Comparison of ENCODE assay signal across 19 cellular contexts in genomic region chr4:121009578-121010338, GRCh38.
A peak's percentile ranks its signal among the peaks of the same experiment; 100 is the strongest.
DNase-seq lines count a peak whose midpoint lies in the region; ATAC-seq, FAIRE-seq and TF ChIP-seq lines count a peak whose summit lies in the region.
"Had no signal": no experiment of that assay in that cellular context is flagged by ENCODE, and none has a peak within 500 bp of the region (broad histone marks: within the 10 kb centered on the region; RNA-seq: fewer than 3 reads in every experiment).

No MANE protein-coding gene starts in this region.

- H3K79me2 ChIP-seq in H1 (ENCODE audit: control insufficient read depth in 1 of 2, insufficient read depth in 2 of 2, low read length in 2 of 2), result no peaks in the 10 kb centered on the region

- 58% methylated on average over 3 of the region's 3 CpGs; no CpG with 5 or more reads in 1 of the 2 experiments for WGBS in H1 (ENCODE audit: extremely low coverage in 1 of 2, insufficient coverage in 1 of 2, insufficient read length in 1 of 2, insufficient replicate concordance in 2 of 2, low coverage in 1 of 2, low lambda C conversion rate in 2 of 2, missing lambda C conversion rate in 1 of 2), 2 experiments
- WGBS in small intestine, 3 donors, result 69 to 76% (median 71%) methylated on average over 3 of the region's 3 CpGs

- no peak overlapping the region for H3K18ac ChIP-seq in H1 (ENCODE audit: extremely low read depth, low read length)

- H3K4me2 ChIP-seq in H1 (ENCODE audit: insufficient read depth in 1 of 2, low read depth in 2 of 2, low read length in 2 of 2), result no peak overlapping the region

- H3K4me1 Mint-ChIP-seq in activated T-cell treated with anti-CD3 and anti-CD28 coated beads, Interleukin-2, amount 50 U/mL, for 24 hours (ENCODE audit: low read depth), result peaks cover 60% of the 10 kb centered on the region
- peaks cover 86% of the 10 kb centered on the region for H3K4me1 Mint-ChIP-seq in CD8-positive, alpha-beta T cell (ENCODE audit: low read depth)
- H3K4me1 Mint-ChIP-seq in T-helper 17 cell, result peaks cover 8% of the 10 kb centered on the region

- TF ChIP-seq POLR2A in H1 (IDR thresholded peaks at IDR 0.05; ENCODE audit: control extremely low read depth in 1 of 2, low read depth in 2 of 2, low read length in 2 of 2) (no peak), uterus (IDR thresholded peaks at IDR 0.05) (no peak)

- no peaks in the 10 kb centered on the region for H3K9me3 Mint-ChIP-seq in activated T-cell treated with anti-CD3 and anti-CD28 coated beads, Interleukin-2, amount 50 U/mL, for 24 hours
- H3K9me3 Mint-ChIP-seq in CD8-positive, alpha-beta T cell, result no peaks in the 10 kb centered on the region
- H3K9me3 Mint-ChIP-seq: H9 had no signal

- no peak overlapping the region for H2BK12ac ChIP-seq in H1 (ENCODE audit: low read depth, low read length)

- intact Hi-C loops in CD8-positive, alpha-beta T cell (cut with DNase I, micrococcal nuclease), result loop anchor here in 1 of 2 experiments (2.0 to 10.0 kb wide), 3 partner anchors 15 to 175 kb away; no protein-coding TSS in a partner anchor
- intact Hi-C loops in uterus (cut with DNase I; ENCODE audit: low total_unique reads), result no loop called here

- ATAC-seq in CD8-positive, alpha-beta T cell, result peak; percentile 94
- ATAC-seq in T-helper 17 cell, result peak; percentile 44
- no peak for ATAC-seq in HG03175 (IDR thresholded peaks at IDR 0.05; ENCODE audit: unreplicated experiment)
- ATAC-seq: Right ventricle myocardium inferior had no signal

- no peak overlapping the region for H4K8ac ChIP-seq in H1 (ENCODE audit: extremely low read depth, insufficient read depth, low read length)

- H3K27ac ChIP-seq in CD8-positive, alpha-beta T cell (ENCODE audit: low read depth, low read length), result peak overlapping the region; percentile 24
- H3K27ac ChIP-seq in H1 (ENCODE audit: low read depth, low read length) (no peak overlapping the region), uterus (no peak overlapping the region), small intestine (ENCODE audit: low read depth in 1 of 2, low read length in 1 of 2) (no peak overlapping the region)
- H3K27ac ChIP-seq: SK-N-MC had no signal

- H3K27me3 ChIP-seq in CD8-positive, alpha-beta T cell (ENCODE audit: insufficient read depth, low read length), result no peaks in the 10 kb centered on the region
- no peaks in the 10 kb centered on the region for H3K27me3 ChIP-seq in H1 (replicated peaks in 1 of 4; ENCODE audit: control insufficient read depth in 3 of 4, extremely low read depth in 1 of 4, insufficient read depth in 3 of 4, low read length in 3 of 4)
- H3K27me3 ChIP-seq in uterus, result no peaks in the 10 kb centered on the region
- H3K27me3 ChIP-seq in small intestine (ENCODE audit: control insufficient read depth in 2 of 2, insufficient read depth in 2 of 2, low read length in 2 of 2), result no peaks in the 10 kb centered on the region
- H3K27me3 ChIP-seq: BE2C had no signal

- no peak for TF ChIP-seq CTCF in CD8-positive, alpha-beta T cell (IDR thresholded peaks at IDR 0.05)
- TF ChIP-seq CTCF in H1 (IDR thresholded peaks at IDR 0.05; ENCODE audit: control extremely low read depth in 1 of 3, insufficient read depth in 1 of 3, low read depth in 1 of 3, low read length in 3 of 3) (no peak), uterus (IDR thresholded peaks at IDR 0.05) (no peak)

- H2AFZ ChIP-seq in H1 (ENCODE audit: low read length), result no peak overlapping the region

- H3K4ac ChIP-seq in H1 (replicated peaks; ENCODE audit: insufficient read length, low read depth, low read length), result no peak overlapping the region

- H3K4me1 ChIP-seq in CD8-positive, alpha-beta T cell (ENCODE audit: insufficient read depth, low read length), result peaks cover 80% of the 10 kb centered on the region
- H3K4me1 ChIP-seq in H1 (replicated peaks in 1 of 4; ENCODE audit: control insufficient read depth in 3 of 4, insufficient read depth in 4 of 4, low read length in 3 of 4) (peaks cover 0 to 7% (median 2%) of the 10 kb centered on the region in 4 experiments; a peak in 3 of 7 replicates), uterus (no peaks in the 10 kb centered on the region), small intestine (ENCODE audit: control insufficient read depth in 2 of 2, insufficient read depth in 1 of 2, low read depth in 1 of 2, low read length in 1 of 2) (no peaks in the 10 kb centered on the region)
- H3K4me1 ChIP-seq: BE2C had no signal

- TF ChIP-seq EP300 in H1 (IDR thresholded peaks at IDR 0.05; ENCODE audit: borderline replicate concordance in 1 of 2, low read depth in 2 of 2, low read length in 2 of 2), result no peak

- H2AK5ac ChIP-seq in H1 (ENCODE audit: low read depth, low read length), result no peak overlapping the region

- H3K27me3 Mint-ChIP-seq in activated T-cell treated with anti-CD3 and anti-CD28 coated beads, Interleukin-2, amount 50 U/mL, for 24 hours, result no peaks in the 10 kb centered on the region
- no peaks in the 10 kb centered on the region for H3K27me3 Mint-ChIP-seq in CD8-positive, alpha-beta T cell (ENCODE audit: low read depth)
- peaks cover 6% of the 10 kb centered on the region for H3K27me3 Mint-ChIP-seq in T-helper 17 cell

- no peaks in the 10 kb centered on the region for H3K36me3 ChIP-seq in CD8-positive, alpha-beta T cell (ENCODE audit: insufficient read depth, low read length)
- H3K36me3 ChIP-seq in H1 (ENCODE audit: control insufficient read depth in 2 of 4, insufficient read depth in 4 of 4, low read length in 3 of 4) (no peaks in the 10 kb centered on the region), uterus (no peaks in the 10 kb centered on the region), small intestine (ENCODE audit: control insufficient read depth in 2 of 2, insufficient read depth in 2 of 2, low read length in 2 of 2) (no peaks in the 10 kb centered on the region)
- H3K36me3 ChIP-seq: BE2C had no signal

- no peak for FAIRE-seq in H1 (lab: Jason Lieb, UNC)
- FAIRE-seq in small intestine (lab: Jason Lieb, UNC), result no peak
- FAIRE-seq: D721Med, HTR-8/SVneo, RCC 7860 had no signal

- no peak overlapping the region for H3K4me3 Mint-ChIP-seq in activated T-cell treated with anti-CD3 and anti-CD28 coated beads, Interleukin-2, amount 50 U/mL, for 24 hours
- peak overlapping the region; percentile 60 for H3K4me3 Mint-ChIP-seq in CD8-positive, alpha-beta T cell
- peak overlapping the region; percentile 49 for H3K4me3 Mint-ChIP-seq in T-helper 17 cell

- H3K14ac ChIP-seq in H1 (ENCODE audit: insufficient read length), result no peak overlapping the region

- DNase-seq in activated T-cell treated with anti-CD3 and anti-CD28 coated beads, Interleukin-2, amount 50 U/mL, for 24 hours, result no peak
- DNase-seq in activated T-cell treated with anti-CD3 and anti-CD28 coated beads, Interleukin-2, amount 50 U/mL, for 1 hour, result no peak
- DNase-seq in CD8-positive, alpha-beta T cell, result no peak
- DNase-seq in T-helper 17 cell (no peak), H1 (ENCODE audit: low read depth in 1 of 2, low spot score in 2 of 2) (no peak), uterus (no peak), small intestine (no peak)
- DNase-seq: BE2C, H9, NCI-H1105, NCI-H1694, NCI-H2081 treated with DMSO at 0.1 percent for 48 hours, NCI-H446 treated with DMSO at 0.1 percent for 48 hours had no signal

- POLR2A ChIA-PET in CD8-positive, alpha-beta T cell (lab: Charles Lee), result interaction anchor here (0.8 to 1.2 kb wide), 3 partner anchors 20 to 40 kb away, joined by 3 to 4 read pairs (median 3); no protein-coding TSS in a partner anchor
- POLR2A ChIA-PET in H1 (lab: Charles Lee; ENCODE audit: partially characterized antibody), result no interaction called here

- no peak for TF ChIP-seq RAD21 in H1 (IDR thresholded peaks at IDR 0.05 in 1 of 2, conservative IDR thresholded peaks at IDR 0.05 in 1 of 2; ENCODE audit: low read depth in 2 of 2, low read length in 2 of 2)

- H2BK20ac ChIP-seq in H1 (ENCODE audit: low read length), result no peak overlapping the region

- no peaks in the 10 kb centered on the region for H3K79me1 ChIP-seq in H1 (ENCODE audit: low read depth, low read length)

- H2BK5ac ChIP-seq in H1 (ENCODE audit: low read depth, low read length), result no peak overlapping the region

- H2BK120ac ChIP-seq in H1 (replicated peaks; ENCODE audit: low read depth, low read length), result no peak overlapping the region

- H2BK15ac ChIP-seq in H1 (ENCODE audit: low read length), result no peak overlapping the region

- H4K91ac ChIP-seq in H1 (replicated peaks; ENCODE audit: insufficient read length, low read length), result no peak overlapping the region

- H4K5ac ChIP-seq in H1 (ENCODE audit: insufficient read length, low read depth, low read length), result no peak overlapping the region

- H3K56ac ChIP-seq in H1 (replicated peaks; ENCODE audit: insufficient read length, low read depth, low read length), result no peak overlapping the region

- no peaks in the 10 kb centered on the region for H4K20me1 ChIP-seq in H1 (replicated peaks in 1 of 2; ENCODE audit: control insufficient read depth in 1 of 2, insufficient read depth in 2 of 2, low read length in 2 of 2)

- H3K27ac Mint-ChIP-seq in activated T-cell treated with anti-CD3 and anti-CD28 coated beads, Interleukin-2, amount 50 U/mL, for 24 hours, result peak overlapping the region; percentile 5
- peak overlapping the region; percentile 92 for H3K27ac Mint-ChIP-seq in CD8-positive, alpha-beta T cell
- peak overlapping the region; percentile 68 for H3K27ac Mint-ChIP-seq in T-helper 17 cell

- no peaks in the 10 kb centered on the region for H3K36me3 Mint-ChIP-seq in activated T-cell treated with anti-CD3 and anti-CD28 coated beads, Interleukin-2, amount 50 U/mL, for 24 hours (ENCODE audit: low read depth)
- H3K36me3 Mint-ChIP-seq in CD8-positive, alpha-beta T cell, result no peaks in the 10 kb centered on the region
- H3K36me3 Mint-ChIP-seq in T-helper 17 cell (ENCODE audit: low read depth), result no peaks in the 10 kb centered on the region

- H3K9me3 ChIP-seq in CD8-positive, alpha-beta T cell (ENCODE audit: low read length), result no peaks in the 10 kb centered on the region
- H3K9me3 ChIP-seq in T-helper 17 cell (ENCODE audit: control insufficient read depth, low read length, poor library complexity, severe bottlenecking) (no peaks in the 10 kb centered on the region), H1 (ENCODE audit: insufficient read depth in 2 of 2, low read depth in 1 of 2, low read length in 1 of 2) (no peaks in the 10 kb centered on the region), uterus (no peaks in the 10 kb centered on the region), small intestine (ENCODE audit: control insufficient read depth, low read depth) (no peaks in the 10 kb centered on the region)
- H3K9me3 ChIP-seq: BE2C had no signal

- no peaks in the 10 kb centered on the region for H3K23me2 ChIP-seq in H1 (ENCODE audit: low read depth, low read length)

- CTCF ChIA-PET in CD8-positive, alpha-beta T cell (lab: Charles Lee), result interaction anchor here (1.1 to 1.6 kb wide), 4 partner anchors 10 to 38 kb away, joined by 3 to 5 read pairs (median 4); no protein-coding TSS in a partner anchor
- CTCF ChIA-PET in H1 (lab: Charles Lee; ENCODE audit: partially characterized antibody), result interaction anchor here (1.4 to 2.2 kb wide), 3 partner anchors 8 to 41 kb away, joined by 3 to 5 read pairs (median 5); no protein-coding TSS in a partner anchor

- no peak overlapping the region for H3K23ac ChIP-seq in H1 (ENCODE audit: insufficient read length)

- H3K9ac ChIP-seq in H1 (replicated peaks in 1 of 4; ENCODE audit: extremely low read depth in 1 of 4, low read depth in 3 of 4, low read length in 3 of 4), result no peak overlapping the region

- H3K4me3 ChIP-seq in CD8-positive, alpha-beta T cell (ENCODE audit: low read depth, low read length), result no peak overlapping the region
- H3K4me3 ChIP-seq in H1 (ENCODE audit: extremely low read depth in 1 of 4, insufficient read depth in 2 of 4, low read depth in 3 of 4, low read length in 4 of 4) (no peak overlapping the region), uterus (no peak overlapping the region), small intestine (ENCODE audit: low read depth in 1 of 2, low read length in 2 of 2) (no peak overlapping the region)
- H3K4me3 ChIP-seq: SK-N-MC had no signal

Comparison
In these comparisons a context has a peak if more than half of its experiments do, and no peak if none do; other contexts are left out.
1. H3K27ac Mint-ChIP-seq: peak in every context shown above with its lines; median percentile 92 in CD8-positive, alpha-beta T cell; 68 in T-helper 17 cell; 5 in activated T-cell treated with anti-CD3 and anti-CD28 coated beads, Interleukin-2, amount 50 U/mL, for 24 hours.